ENCODE assay signal across 14 cellular contexts in the genomic region with DNA sequence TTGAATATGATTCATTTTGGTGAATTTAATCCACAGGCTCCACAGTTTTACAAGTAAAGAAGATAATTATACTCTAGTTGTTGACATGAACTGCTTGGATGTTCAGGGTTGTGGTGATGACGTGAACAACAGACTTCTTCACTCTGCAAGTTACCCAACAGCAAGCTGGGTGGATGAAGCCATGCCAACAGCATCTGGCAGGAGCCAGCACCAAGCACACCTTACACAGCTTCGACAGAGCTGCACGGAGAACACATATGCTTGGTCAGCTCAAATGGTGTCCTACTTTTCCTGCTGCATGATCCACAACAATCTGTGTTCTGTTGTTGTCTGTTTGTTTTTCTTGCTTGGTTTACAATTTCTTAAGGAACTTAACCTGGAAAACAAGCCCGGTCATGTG. TPM values are rescaled to one million over a fixed set of nuclear protein-coding genes. Genes with fewer than 3 reads are reported as not detected.
DNase-seq lines count a peak whose midpoint lies in the region; ATAC-seq, FAIRE-seq and TF ChIP-seq lines count a peak whose summit lies in the region.
"Had no signal": no experiment of that assay in that cellular context is flagged by ENCODE, and none has a peak within 500 bp of the region (broad histone marks: within the 10 kb centered on the region; RNA-seq: fewer than 3 reads in every experiment).

No MANE protein-coding gene starts in this region.

- no peak for DNase-seq in A549 (ENCODE audit: low read depth in 1 of 2, low spot score in 1 of 2)
- peak; percentile 89 for DNase-seq in fibroblast of peridontal ligament (ENCODE audit: extremely low read depth)
- DNase-seq in neuronal stem cell (ENCODE audit: low spot score), result no peak
- DNase-seq in AG20443 (ENCODE audit: low spot score), result no peak
- DNase-seq: activated CD4-positive, alpha-beta T cell treated with anti-CD3 and anti-CD28 coated beads for 48 hours; BE2C; effector CD8-positive, alpha-beta T cell; natural killer cell; NK-92 treated with Interleukin-12 subunit alpha and Interleukin-12 subunit beta, amount 100 ng/mL, for 24 hours had no signal

- H3K4me2 ChIP-seq in A549 (peak overlapping the region; percentile 50), neuronal stem cell (ENCODE audit: insufficient read depth, low read length, poor library complexity, severe bottlenecking) (no peak overlapping the region)
- H3K4me2 ChIP-seq: KMS-11 had no signal

- H3K79me1 ChIP-seq in neuronal stem cell (ENCODE audit: low read depth, low read length), result no peaks in the 10 kb centered on the region

- CTCF ChIA-PET in A549 (lab: Yijun Ruan, JAX), result interaction anchor here (0.7 to 2.0 kb wide), 14 partner anchors 9 to 265 kb away, joined by 3 to 11 read pairs (median 4); a partner anchor contains a TSS

- no peak for TF ChIP-seq EP300 in A549 (IDR thresholded peaks at IDR 0.05)

- no peak overlapping the region for H2BK15ac ChIP-seq in neuronal stem cell (ENCODE audit: low read length)

- TF ChIP-seq CTCF in A549 (IDR thresholded peaks at IDR 0.05), result no peak

- TF ChIP-seq RAD21 in A549 (conservative IDR thresholded peaks at IDR 0.05 in 1 of 2, IDR thresholded peaks at IDR 0.05 in 1 of 2), result no peak

- no peak overlapping the region for H4K91ac ChIP-seq in neuronal stem cell (ENCODE audit: low read depth, low read length, poor library complexity)

- H2BK5ac ChIP-seq in neuronal stem cell (ENCODE audit: low read length), result no peak overlapping the region

- H3K4ac ChIP-seq in neuronal stem cell (ENCODE audit: low read length), result no peak overlapping the region

- POLR2A ChIA-PET in A549 (lab: Yijun Ruan, JAX), result interaction anchor here (2.1 to 2.4 kb wide), 2 partner anchors 9 kb away, joined by 17 to 33 read pairs; a partner anchor contains a TSS

- H3K9ac ChIP-seq in neuronal stem cell (ENCODE audit: low read depth, low read length, poor library complexity), result no peak overlapping the region
- H3K9ac ChIP-seq: KMS-11 had no signal

- FAIRE-seq in A549 (lab: Jason Lieb, UNC), result no peak

- no peak overlapping the region for H2BK120ac ChIP-seq in neuronal stem cell (ENCODE audit: low read depth, low read length)

- no peaks in the 10 kb centered on the region for H3K27me3 ChIP-seq in neuronal stem cell (ENCODE audit: control insufficient read depth in 3 of 3, insufficient read depth in 3 of 3, low read depth in 1 of 3, low read length in 3 of 3)
- H3K27me3 ChIP-seq: BE2C had no signal

- peak in 1 of 2 experiments; percentile 3; a peak in 2 of 6 replicates for ATAC-seq in A549
- ATAC-seq in GM21717 (IDR thresholded peaks at IDR 0.05; ENCODE audit: unreplicated experiment), result no peak
- ATAC-seq in GM21723 (IDR thresholded peaks at IDR 0.05; ENCODE audit: unreplicated experiment), result no peak
- no peak for ATAC-seq in HG03175 (IDR thresholded peaks at IDR 0.05; ENCODE audit: unreplicated experiment)
- ATAC-seq: natural killer cell had no signal

- H2AFZ ChIP-seq in neuronal stem cell (ENCODE audit: low read length), result peak overlapping the region; percentile 68

- H4K8ac ChIP-seq in neuronal stem cell (ENCODE audit: low read depth, low read length), result no peak overlapping the region

- H3K27ac ChIP-seq in A549, result peak overlapping the region; percentile 60 to 87
- peak overlapping the region; percentile 65 for H3K27ac ChIP-seq in adipose tissue (ENCODE audit: low read depth, low read length)
- peak overlapping the region; percentile 47 for H3K27ac ChIP-seq in neuronal stem cell (replicated peaks; ENCODE audit: low read length)
- H3K27ac ChIP-seq: KMS-11 had no signal

- H2AK5ac ChIP-seq in neuronal stem cell (ENCODE audit: low read depth, low read length), result no peak overlapping the region

- H2BK12ac ChIP-seq in neuronal stem cell (ENCODE audit: low read length), result no peak overlapping the region

- no peaks in the 10 kb centered on the region for H3K36me3 ChIP-seq in neuronal stem cell (replicated peaks in 1 of 2; ENCODE audit: control insufficient read depth in 2 of 2, insufficient read depth in 2 of 2, low read length in 2 of 2)
- H3K36me3 ChIP-seq: BE2C had no signal

- no peak overlapping the region for H3K4me3 ChIP-seq in A549
- H3K4me3 ChIP-seq in neuronal stem cell (ENCODE audit: low read length in 2 of 2), result no peak overlapping the region

- no peaks in the 10 kb centered on the region for H3K9me3 ChIP-seq in A549
- no peaks in the 10 kb centered on the region for H3K9me3 ChIP-seq in neuronal stem cell (replicated peaks in 1 of 2; ENCODE audit: control insufficient read depth in 2 of 2, insufficient read depth in 1 of 2, low read depth in 1 of 2, low read length in 2 of 2)
- H3K9me3 ChIP-seq: BE2C had no signal

- 89% methylated on average over 4 of the region's 4 CpGs for WGBS in A549 (ENCODE audit: missing lambda C conversion rate)
- 44 to 79% (median 45%) methylated on average over 4 of the region's 4 CpGs for WGBS in adipose tissue, 3 donors
- WGBS in neuronal stem cell (ENCODE audit: extremely low coverage in 2 of 2, insufficient read length in 2 of 2, insufficient replicate concordance in 1 of 2), 2 donors, result no CpG with 5 or more reads among the region's 4 CpGs

- H3K18ac ChIP-seq in neuronal stem cell (ENCODE audit: low read length), result peak overlapping the region; percentile 33

- no peak overlapping the region for H3K23ac ChIP-seq in neuronal stem cell (ENCODE audit: low read depth, low read length, poor library complexity)

- no peak for TF ChIP-seq POLR2A in A549 (IDR thresholded peaks at IDR 0.05; ENCODE audit: low read length)

- H3K14ac ChIP-seq in neuronal stem cell (ENCODE audit: low read length), result no peak overlapping the region

- H3K4me1 ChIP-seq in A549 (peaks cover 84% of the 10 kb centered on the region), neuronal stem cell (ENCODE audit: control insufficient read depth in 2 of 2, insufficient read depth in 1 of 2, low read depth in 1 of 2, low read length in 2 of 2) (peaks cover 22 to 24% of the 10 kb centered on the region in 2 donors)

TF ChIP-seq in A549, 52 proteins besides CTCF, POLR2A, EP300 and RAD21:
- no peak for TF ChIP-seq FOSB (CRISPR knock-in tag; IDR thresholded peaks at IDR 0.05)
- TF ChIP-seq PHF8 (IDR thresholded peaks at IDR 0.05; ENCODE audit: borderline replicate concordance, low read depth), result no peak
- TF ChIP-seq MAFK (IDR thresholded peaks at IDR 0.05; ENCODE audit: partially characterized antibody), result peak; percentile 12

RNA-seq across cellular contexts. Expression of a gene that starts 9.8 kb away (rescaled TPM):
- 6.5 and 6.6 TPM in 2 replicates for polyA plus RNA-seq in A549 (2011; rRNA removed)
- polyA plus RNA-seq in A549 (2012; cell fraction: cytosol; rRNA removed), result 3.2 and 4.5 TPM in 2 replicates
- polyA plus RNA-seq in A549 (2012; cell fraction: nucleus; rRNA removed), result 10.0 and 12.2 TPM in 2 replicates
- polyA plus RNA-seq in A549 (2017; fragmentation: RNase III; extraction: RNeasy Plus Mini Kit Qiagen cat#74134 plus additional on column Dnase treatment), result 4.1 to 5.1 TPM (median 4.8 TPM) in 3 replicates
- polyA minus RNA-seq in A549 (2011; rRNA and poly(A)+ RNA removed), result 8.1 and 9.0 TPM in 2 replicates
- polyA plus RNA-seq in adipose tissue, result 10 to 100 TPM in 2 of 3 donors, 1 to 10 TPM in 1; 2.7 to 24.1 (median 18.8) TPM
- 6.4 TPM for polyA plus RNA-seq in neuronal stem cell (2013, experiment 1 of 2)
- 6.4 TPM for polyA plus RNA-seq in neuronal stem cell (2013, experiment 2 of 2)

RNA-seq across cellular contexts. Expression of a gene that starts 35.8 kb away (rescaled TPM):
- polyA plus RNA-seq in A549 (2011; rRNA removed) (39.9 and 69.7 TPM in 2 replicates), A549 (2017; fragmentation: RNase III; extraction: RNeasy Plus Mini Kit Qiagen cat#74134 plus additional on column Dnase treatment) (77.5 to 84.2 TPM (median 79.6 TPM) in 3 replicates), adipose tissue (100 to 1,000 TPM in 2 of 3 donors, 10 to 100 TPM in 1; 33.3 to 242 (median 148) TPM)
- 39.9 and 41.3 TPM in 2 replicates for polyA plus RNA-seq in A549 (2012; cell fraction: cytosol; rRNA removed)
- polyA plus RNA-seq in A549 (2012; cell fraction: nucleus; rRNA removed), result 12.4 and 17.4 TPM in 2 replicates
- 8.7 and 8.8 TPM in 2 replicates for polyA minus RNA-seq in A549 (2011; rRNA and poly(A)+ RNA removed)
- polyA plus RNA-seq in neuronal stem cell (2013, experiment 1 of 2), result 84.3 TPM
- 85.9 TPM for polyA plus RNA-seq in neuronal stem cell (2013, experiment 2 of 2)
